8 cellular contexts compared by ENCODE assay signal in genomic region chr10:132537713-132538020, GRCh38.
DNase-seq lines count a peak whose midpoint lies in the region; ATAC-seq lines count a peak whose summit lies in the region.

TSS of gene INPP5A (plus strand) at chr10:132537787. CDS start at chr10:132538097, 310 bp downstream.

- no peak within 1 kb of the TSS for H3K27ac ChIP-seq in iPS-18a (ENCODE audit: low read length)

- DNase-seq in SKM-1 (lab: John Stamatoyannopoulos, UW; ENCODE audit: unreplicated experiment) (peak; percentile 92), SKM-1 treated with dmso at 0.1 percent for 144 hours (lab: John Stamatoyannopoulos, UW; ENCODE audit: unreplicated experiment) (no peak), adipocyte (ENCODE audit: low read depth) (no peak), midbrain (lab: John Stamatoyannopoulos, UW) (no peak), posterior cingulate gyrus (no peak), RPMI8226 (no peak)

- no peaks in the 10 kb centered on the region for H3K9me3 Mint-ChIP-seq in stimulated activated memory B cell treated with anti-CD40 and anti-IgM and Interleukin-4, amounts not matched to agents 10 μg/mL and 1 μg/mL and 100 μg/mL, for 72 hours

- no peak for ATAC-seq in stimulated activated memory B cell treated with anti-CD40 and anti-IgM and Interleukin-4, amounts not matched to agents 10 μg/mL and 1 μg/mL and 100 μg/mL, for 72 hours

- H3K36me3 ChIP-seq in adipocyte (ENCODE audit: control insufficient read depth, insufficient read depth, low read length, severe bottlenecking) (no peaks in the 10 kb centered on the region), iPS-18a (ENCODE audit: control insufficient read depth, low read depth, low read length) (no peaks in the 10 kb centered on the region)

- peaks cover 5% of the 10 kb centered on the region for H3K36me3 Mint-ChIP-seq in stimulated activated memory B cell treated with anti-CD40 and anti-IgM and Interleukin-4, amounts not matched to agents 10 μg/mL and 1 μg/mL and 100 μg/mL, for 72 hours

- H3K4me1 Mint-ChIP-seq in stimulated activated memory B cell treated with anti-CD40 and anti-IgM and Interleukin-4, amounts not matched to agents 10 μg/mL and 1 μg/mL and 100 μg/mL, for 72 hours, result peaks cover 67% of the 10 kb centered on the region

- peak within 1 kb of the TSS; percentile 88 for H3K4me3 ChIP-seq in adipocyte (ENCODE audit: low read length)
- peak within 1 kb of the TSS; percentile 68 for H3K4me3 ChIP-seq in iPS-18a (ENCODE audit: low read length)

- intact Hi-C loops in posterior cingulate gyrus (cut with DNase I), result loop anchor here (2.0 to 10.0 kb wide), 3 partner anchors 80 to 143 kb away; partner anchors contain the start of gene PWWP2B

- H3K27me3 ChIP-seq in adipocyte (replicated peaks; ENCODE audit: control insufficient read depth, insufficient read depth, low read length), result no peaks in the 10 kb centered on the region
- H3K27me3 ChIP-seq in iPS-18a (ENCODE audit: control insufficient read depth, insufficient read depth, low read length), result peaks cover 31% of the 10 kb centered on the region

- peak within 1 kb of the TSS; percentile 91 for H3K9ac ChIP-seq in adipocyte (ENCODE audit: low read length)
- H3K9ac ChIP-seq in iPS-18a (ENCODE audit: low read length), result peak within 1 kb of the TSS; percentile 37

- H3K4me1 ChIP-seq in adipocyte (ENCODE audit: control insufficient read depth, insufficient read depth, low read length), result peaks cover 36% of the 10 kb centered on the region
- H3K4me1 ChIP-seq in iPS-18a (ENCODE audit: control insufficient read depth, low read depth, low read length), result peaks cover 19% of the 10 kb centered on the region

- no peaks in the 10 kb centered on the region for H3K27me3 Mint-ChIP-seq in stimulated activated memory B cell treated with anti-CD40 and anti-IgM and Interleukin-4, amounts not matched to agents 10 μg/mL and 1 μg/mL and 100 μg/mL, for 72 hours

- peak within 1 kb of the TSS; percentile 94 for H3K27ac Mint-ChIP-seq in stimulated activated memory B cell treated with anti-CD40 and anti-IgM and Interleukin-4, amounts not matched to agents 10 μg/mL and 1 μg/mL and 100 μg/mL, for 72 hours

- no peaks in the 10 kb centered on the region for H3K9me3 ChIP-seq in adipocyte (ENCODE audit: control insufficient read depth, low read length)
- no peaks in the 10 kb centered on the region for H3K9me3 ChIP-seq in iPS-18a (ENCODE audit: control insufficient read depth, low read depth, low read length)

- H3K4me3 Mint-ChIP-seq in stimulated activated memory B cell treated with anti-CD40 and anti-IgM and Interleukin-4, amounts not matched to agents 10 μg/mL and 1 μg/mL and 100 μg/mL, for 72 hours, result peak within 1 kb of the TSS; percentile 96
